In the genomic region with DNA sequence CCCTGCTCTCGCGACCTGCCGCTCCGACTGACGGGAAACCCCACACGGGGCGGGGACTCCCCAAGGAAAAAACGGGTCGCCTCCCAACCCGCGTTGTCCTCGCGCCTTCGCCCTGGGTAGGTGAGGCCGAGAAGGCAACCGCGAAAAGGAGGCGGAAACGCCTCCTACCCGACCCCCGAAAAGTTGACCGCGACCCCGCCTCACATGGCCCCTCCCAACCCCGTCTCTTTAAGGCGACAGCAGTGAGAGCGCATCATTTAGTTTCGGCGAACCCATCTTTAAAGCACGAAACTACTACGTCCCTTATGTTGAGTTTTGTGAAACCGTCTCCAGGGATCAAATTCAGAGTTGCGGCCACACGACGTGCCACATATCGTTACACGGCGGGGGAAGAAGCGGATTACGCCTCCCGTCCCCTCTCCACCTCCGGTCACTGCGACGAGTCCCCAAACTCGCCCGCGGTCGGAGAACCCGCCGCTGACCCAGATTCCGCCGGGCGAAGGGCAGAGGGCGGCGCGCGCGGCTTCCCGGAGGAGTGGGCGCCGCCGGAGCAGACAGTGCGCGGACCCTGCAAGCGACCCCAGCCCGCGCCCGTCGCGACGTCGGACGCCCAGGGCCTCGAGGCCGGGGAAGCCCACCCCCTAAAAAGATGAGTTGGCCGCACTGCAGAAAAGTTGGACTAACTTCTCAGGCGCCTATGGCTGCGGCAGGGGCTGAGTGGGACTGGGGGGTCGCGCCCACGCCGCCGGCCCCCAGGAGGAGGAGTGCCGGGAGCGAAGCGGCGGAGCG, we compare ENCODE assay signal across 1 cellular context.
TF ChIP-seq lines count a peak whose summit lies in the region.

No MANE protein-coding gene starts in this region.

TF ChIP-seq in HepG2, 621 proteins besides CTCF, POLR2A, EP300 and RAD21 (continued from another document and continues in another):
- TF ChIP-seq, protein P1, sequence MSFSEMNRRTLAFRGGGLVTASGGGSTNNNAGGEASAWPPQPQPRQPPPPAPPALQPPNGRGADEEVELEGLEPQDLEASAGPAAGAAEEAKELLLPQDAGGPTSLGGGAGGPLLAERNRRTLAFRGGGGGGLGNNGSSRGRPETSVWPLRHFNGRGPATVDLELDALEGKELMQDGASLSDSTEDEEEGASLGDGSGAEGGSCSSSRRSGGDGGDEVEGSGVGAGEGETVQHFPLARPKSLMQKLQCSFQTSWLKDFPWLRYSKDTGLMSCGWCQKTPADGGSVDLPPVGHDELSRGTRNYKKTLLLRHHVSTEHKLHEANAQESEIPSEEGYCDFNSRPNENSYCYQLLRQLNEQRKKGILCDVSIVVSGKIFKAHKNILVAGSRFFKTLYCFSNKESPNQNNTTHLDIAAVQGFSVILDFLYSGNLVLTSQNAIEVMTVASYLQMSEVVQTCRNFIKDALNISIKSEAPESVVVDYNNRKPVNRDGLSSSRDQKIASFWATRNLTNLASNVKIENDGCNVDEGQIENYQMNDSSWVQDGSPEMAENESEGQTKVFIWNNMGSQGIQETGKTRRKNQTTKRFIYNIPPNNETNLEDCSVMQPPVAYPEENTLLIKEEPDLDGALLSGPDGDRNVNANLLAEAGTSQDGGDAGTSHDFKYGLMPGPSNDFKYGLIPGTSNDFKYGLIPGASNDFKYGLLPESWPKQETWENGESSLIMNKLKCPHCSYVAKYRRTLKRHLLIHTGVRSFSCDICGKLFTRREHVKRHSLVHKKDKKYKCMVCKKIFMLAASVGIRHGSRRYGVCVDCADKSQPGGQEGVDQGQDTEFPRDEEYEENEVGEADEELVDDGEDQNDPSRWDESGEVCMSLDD (CRISPR knock-in tag; IDR thresholded peaks at IDR 0.05; ENCODE audit: borderline replicate concordance): peak; percentile 85; the same call in 1 of the 2 replicates
- TF ChIP-seq, protein P2, sequence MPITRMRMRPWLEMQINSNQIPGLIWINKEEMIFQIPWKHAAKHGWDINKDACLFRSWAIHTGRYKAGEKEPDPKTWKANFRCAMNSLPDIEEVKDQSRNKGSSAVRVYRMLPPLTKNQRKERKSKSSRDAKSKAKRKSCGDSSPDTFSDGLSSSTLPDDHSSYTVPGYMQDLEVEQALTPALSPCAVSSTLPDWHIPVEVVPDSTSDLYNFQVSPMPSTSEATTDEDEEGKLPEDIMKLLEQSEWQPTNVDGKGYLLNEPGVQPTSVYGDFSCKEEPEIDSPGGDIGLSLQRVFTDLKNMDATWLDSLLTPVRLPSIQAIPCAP (CRISPR knock-in tag; IDR thresholded peaks at IDR 0.05; ENCODE audit: low read depth): no peak
- TF ChIP-seq SIX1 (CRISPR knock-in tag; IDR thresholded peaks at IDR 0.05; ENCODE audit: borderline replicate concordance) (no peak), ARID2 (CRISPR knock-in tag; IDR thresholded peaks at IDR 0.05; ENCODE audit: borderline replicate concordance) (no peak), IRF2 (CRISPR knock-in tag; IDR thresholded peaks at IDR 0.05) (peak; percentile 59; the same call in 1 of the 2 replicates), ZNF367 (CRISPR knock-in tag; IDR thresholded peaks at IDR 0.05; ENCODE audit: borderline replicate concordance) (no peak), HMG20A (CRISPR knock-in tag; IDR thresholded peaks at IDR 0.05; ENCODE audit: borderline replicate concordance) (no peak), JARID2 (CRISPR knock-in tag; IDR thresholded peaks at IDR 0.05; ENCODE audit: insufficient replicate concordance) (no peak), ZSCAN20 (CRISPR knock-in tag; IDR thresholded peaks at IDR 0.05; ENCODE audit: borderline replicate concordance) (no peak), HNRNPL (IDR thresholded peaks at IDR 0.05; ENCODE audit: low read depth, low read length) (0 out of 2 replicates have a peak, but pooled peaks have one; percentile 36), SETDB1 (CRISPR knock-in tag; IDR thresholded peaks at IDR 0.05; ENCODE audit: borderline replicate concordance) (no peak), ZBTB42 (CRISPR knock-in tag; IDR thresholded peaks at IDR 0.05) (no peak), ZSCAN9 (CRISPR knock-in tag; IDR thresholded peaks at IDR 0.05; ENCODE audit: borderline replicate concordance) (0 out of 2 replicates have a peak, but pooled peaks have one; percentile 13), ZBTB1 (CRISPR knock-in tag; IDR thresholded peaks at IDR 0.05; ENCODE audit: borderline replicate concordance) (no peak), ZNF570 (CRISPR knock-in tag; IDR thresholded peaks at IDR 0.05; ENCODE audit: borderline replicate concordance) (no peak), NR3C1 (CRISPR knock-in tag; IDR thresholded peaks at IDR 0.05) (no peak), ZZZ3 (CRISPR knock-in tag; IDR thresholded peaks at IDR 0.05; ENCODE audit: borderline replicate concordance) (no peak), FIP1L1 (IDR thresholded peaks at IDR 0.05; ENCODE audit: borderline replicate concordance, insufficient read depth, low read depth, low read length) (no peak), ZNF563 (CRISPR knock-in tag; IDR thresholded peaks at IDR 0.05) (no peak), PHB2 (IDR thresholded peaks at IDR 0.05; ENCODE audit: partially characterized antibody) (no peak), ERF (CRISPR knock-in tag; IDR thresholded peaks at IDR 0.05) (peak; percentile 59; the same call in 1 of the 2 replicates), HIVEP1 (CRISPR knock-in tag; IDR thresholded peaks at IDR 0.05) (peak; percentile 95), ZFX (CRISPR knock-in tag; IDR thresholded peaks at IDR 0.05; ENCODE audit: low read depth) (peak; percentile 43; the same call in 1 of the 2 replicates), ZNF225 (CRISPR knock-in tag; IDR thresholded peaks at IDR 0.05) (peak; percentile 76; the same call in 1 of the 2 replicates), SRY (CRISPR knock-in tag; IDR thresholded peaks at IDR 0.05) (peak; percentile 72; the same call in 1 of the 2 replicates), ZNF143 (CRISPR knock-in tag; IDR thresholded peaks at IDR 0.05) (peak; percentile 71), AKAP8 (CRISPR knock-in tag; IDR thresholded peaks at IDR 0.05) (0 out of 2 replicates have a peak, but pooled peaks have one; percentile 36)
- TF ChIP-seq, protein P3, sequence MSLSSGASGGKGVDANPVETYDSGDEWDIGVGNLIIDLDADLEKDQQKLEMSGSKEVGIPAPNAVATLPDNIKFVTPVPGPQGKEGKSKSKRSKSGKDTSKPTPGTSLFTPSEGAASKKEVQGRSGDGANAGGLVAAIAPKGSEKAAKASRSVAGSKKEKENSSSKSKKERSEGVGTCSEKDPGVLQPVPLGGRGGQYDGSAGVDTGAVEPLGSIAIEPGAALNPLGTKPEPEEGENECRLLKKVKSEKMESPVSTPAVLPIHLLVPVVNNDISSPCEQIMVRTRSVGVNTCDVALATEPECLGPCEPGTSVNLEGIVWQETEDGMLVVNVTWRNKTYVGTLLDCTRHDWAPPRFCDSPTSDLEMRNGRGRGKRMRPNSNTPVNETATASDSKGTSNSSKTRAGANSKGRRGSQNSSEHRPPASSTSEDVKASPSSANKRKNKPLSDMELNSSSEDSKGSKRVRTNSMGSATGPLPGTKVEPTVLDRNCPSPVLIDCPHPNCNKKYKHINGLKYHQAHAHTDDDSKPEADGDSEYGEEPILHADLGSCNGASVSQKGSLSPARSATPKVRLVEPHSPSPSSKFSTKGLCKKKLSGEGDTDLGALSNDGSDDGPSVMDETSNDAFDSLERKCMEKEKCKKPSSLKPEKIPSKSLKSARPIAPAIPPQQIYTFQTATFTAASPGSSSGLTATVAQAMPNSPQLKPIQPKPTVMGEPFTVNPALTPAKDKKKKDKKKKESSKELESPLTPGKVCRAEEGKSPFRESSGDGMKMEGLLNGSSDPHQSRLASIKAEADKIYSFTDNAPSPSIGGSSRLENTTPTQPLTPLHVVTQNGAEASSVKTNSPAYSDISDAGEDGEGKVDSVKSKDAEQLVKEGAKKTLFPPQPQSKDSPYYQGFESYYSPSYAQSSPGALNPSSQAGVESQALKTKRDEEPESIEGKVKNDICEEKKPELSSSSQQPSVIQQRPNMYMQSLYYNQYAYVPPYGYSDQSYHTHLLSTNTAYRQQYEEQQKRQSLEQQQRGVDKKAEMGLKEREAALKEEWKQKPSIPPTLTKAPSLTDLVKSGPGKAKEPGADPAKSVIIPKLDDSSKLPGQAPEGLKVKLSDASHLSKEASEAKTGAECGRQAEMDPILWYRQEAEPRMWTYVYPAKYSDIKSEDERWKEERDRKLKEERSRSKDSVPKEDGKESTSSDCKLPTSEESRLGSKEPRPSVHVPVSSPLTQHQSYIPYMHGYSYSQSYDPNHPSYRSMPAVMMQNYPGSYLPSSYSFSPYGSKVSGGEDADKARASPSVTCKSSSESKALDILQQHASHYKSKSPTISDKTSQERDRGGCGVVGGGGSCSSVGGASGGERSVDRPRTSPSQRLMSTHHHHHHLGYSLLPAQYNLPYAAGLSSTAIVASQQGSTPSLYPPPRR (CRISPR knock-in tag; IDR thresholded peaks at IDR 0.05; ENCODE audit: borderline replicate concordance): no peak
- TF ChIP-seq, protein P4, sequence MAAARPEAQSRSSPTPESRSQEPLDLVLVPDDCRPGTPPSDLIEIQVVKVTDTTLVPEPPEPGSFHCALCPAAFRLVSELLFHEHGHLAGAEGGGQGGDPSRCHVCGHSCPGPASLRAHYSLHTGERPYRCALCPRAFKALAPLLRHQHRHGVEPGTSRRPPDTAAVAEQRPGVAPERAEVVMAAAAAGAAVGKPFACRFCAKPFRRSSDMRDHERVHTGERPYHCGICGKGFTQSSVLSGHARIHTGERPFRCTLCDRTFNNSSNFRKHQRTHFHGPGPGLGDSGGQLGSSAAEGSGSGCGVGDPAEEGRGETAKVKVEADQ (CRISPR knock-in tag; IDR thresholded peaks at IDR 0.05; ENCODE audit: borderline replicate concordance): no peak
- TF ChIP-seq, protein P5, sequence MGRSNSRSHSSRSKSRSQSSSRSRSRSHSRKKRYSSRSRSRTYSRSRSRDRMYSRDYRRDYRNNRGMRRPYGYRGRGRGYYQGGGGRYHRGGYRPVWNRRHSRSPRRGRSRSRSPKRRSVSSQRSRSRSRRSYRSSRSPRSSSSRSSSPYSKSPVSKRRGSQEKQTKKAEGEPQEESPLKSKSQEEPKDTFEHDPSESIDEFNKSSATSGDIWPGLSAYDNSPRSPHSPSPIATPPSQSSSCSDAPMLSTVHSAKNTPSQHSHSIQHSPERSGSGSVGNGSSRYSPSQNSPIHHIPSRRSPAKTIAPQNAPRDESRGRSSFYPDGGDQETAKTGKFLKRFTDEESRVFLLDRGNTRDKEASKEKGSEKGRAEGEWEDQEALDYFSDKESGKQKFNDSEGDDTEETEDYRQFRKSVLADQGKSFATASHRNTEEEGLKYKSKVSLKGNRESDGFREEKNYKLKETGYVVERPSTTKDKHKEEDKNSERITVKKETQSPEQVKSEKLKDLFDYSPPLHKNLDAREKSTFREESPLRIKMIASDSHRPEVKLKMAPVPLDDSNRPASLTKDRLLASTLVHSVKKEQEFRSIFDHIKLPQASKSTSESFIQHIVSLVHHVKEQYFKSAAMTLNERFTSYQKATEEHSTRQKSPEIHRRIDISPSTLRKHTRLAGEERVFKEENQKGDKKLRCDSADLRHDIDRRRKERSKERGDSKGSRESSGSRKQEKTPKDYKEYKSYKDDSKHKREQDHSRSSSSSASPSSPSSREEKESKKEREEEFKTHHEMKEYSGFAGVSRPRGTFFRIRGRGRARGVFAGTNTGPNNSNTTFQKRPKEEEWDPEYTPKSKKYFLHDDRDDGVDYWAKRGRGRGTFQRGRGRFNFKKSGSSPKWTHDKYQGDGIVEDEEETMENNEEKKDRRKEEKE (IDR thresholded peaks at IDR 0.05): no peak
- TF ChIP-seq, protein P6, sequence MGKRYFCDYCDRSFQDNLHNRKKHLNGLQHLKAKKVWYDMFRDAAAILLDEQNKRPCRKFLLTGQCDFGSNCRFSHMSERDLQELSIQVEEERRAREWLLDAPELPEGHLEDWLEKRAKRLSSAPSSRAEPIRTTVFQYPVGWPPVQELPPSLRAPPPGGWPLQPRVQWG (CRISPR knock-in tag; IDR thresholded peaks at IDR 0.05; ENCODE audit: borderline replicate concordance, low read depth): no peak
- TF ChIP-seq, protein P7, sequence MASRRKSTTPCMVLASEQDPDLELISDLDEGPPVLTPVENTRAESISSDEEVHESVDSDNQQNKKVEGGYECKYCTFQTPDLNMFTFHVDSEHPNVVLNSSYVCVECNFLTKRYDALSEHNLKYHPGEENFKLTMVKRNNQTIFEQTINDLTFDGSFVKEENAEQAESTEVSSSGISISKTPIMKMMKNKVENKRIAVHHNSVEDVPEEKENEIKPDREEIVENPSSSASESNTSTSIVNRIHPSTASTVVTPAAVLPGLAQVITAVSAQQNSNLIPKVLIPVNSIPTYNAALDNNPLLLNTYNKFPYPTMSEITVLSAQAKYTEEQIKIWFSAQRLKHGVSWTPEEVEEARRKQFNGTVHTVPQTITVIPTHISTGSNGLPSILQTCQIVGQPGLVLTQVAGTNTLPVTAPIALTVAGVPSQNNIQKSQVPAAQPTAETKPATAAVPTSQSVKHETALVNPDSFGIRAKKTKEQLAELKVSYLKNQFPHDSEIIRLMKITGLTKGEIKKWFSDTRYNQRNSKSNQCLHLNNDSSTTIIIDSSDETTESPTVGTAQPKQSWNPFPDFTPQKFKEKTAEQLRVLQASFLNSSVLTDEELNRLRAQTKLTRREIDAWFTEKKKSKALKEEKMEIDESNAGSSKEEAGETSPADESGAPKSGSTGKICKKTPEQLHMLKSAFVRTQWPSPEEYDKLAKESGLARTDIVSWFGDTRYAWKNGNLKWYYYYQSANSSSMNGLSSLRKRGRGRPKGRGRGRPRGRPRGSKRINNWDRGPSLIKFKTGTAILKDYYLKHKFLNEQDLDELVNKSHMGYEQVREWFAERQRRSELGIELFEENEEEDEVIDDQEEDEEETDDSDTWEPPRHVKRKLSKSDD (CRISPR knock-in tag; IDR thresholded peaks at IDR 0.05; ENCODE audit: low read depth): no peak
- TF ChIP-seq, protein P8, sequence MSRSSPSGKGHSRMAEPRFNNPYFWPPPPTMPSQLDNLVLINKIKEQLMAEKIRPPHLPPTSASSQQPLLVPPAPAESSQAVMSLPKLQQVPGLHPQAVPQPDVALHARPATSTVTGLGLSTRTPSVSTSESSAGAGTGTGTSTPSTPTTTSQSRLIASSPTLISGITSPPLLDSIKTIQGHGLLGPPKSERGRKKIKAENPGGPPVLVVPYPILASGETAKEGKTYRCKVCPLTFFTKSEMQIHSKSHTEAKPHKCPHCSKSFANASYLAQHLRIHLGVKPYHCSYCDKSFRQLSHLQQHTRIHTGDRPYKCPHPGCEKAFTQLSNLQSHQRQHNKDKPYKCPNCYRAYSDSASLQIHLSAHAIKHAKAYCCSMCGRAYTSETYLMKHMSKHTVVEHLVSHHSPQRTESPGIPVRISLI (CRISPR knock-in tag; IDR thresholded peaks at IDR 0.05; ENCODE audit: borderline replicate concordance): peak; percentile 74
